9 cellular contexts compared by ENCODE assay signal in genomic region chr15:43939070-43939469, GRCh38.
DNase-seq lines count a peak whose midpoint lies in the region; ATAC-seq, FAIRE-seq and TF ChIP-seq lines count a peak whose summit lies in the region.
"Had no signal": no experiment of that assay in that cellular context is flagged by ENCODE, and none has a peak within 500 bp of the region (broad histone marks: within the 10 kb centered on the region; RNA-seq: fewer than 3 reads in every experiment).

No MANE protein-coding gene starts in this region.

- no peaks in the 10 kb centered on the region for H3K27me3 ChIP-seq in HCT116 (ENCODE audit: insufficient read depth, low read length)

- intact Hi-C loops in HCT116 (cut with micrococcal nuclease) = loop anchor here (1.0 kb wide), 1 partner anchor 127 kb away; no protein-coding TSS in a partner anchor
- intact Hi-C loops in left colon (cut with DNase I, micrococcal nuclease) = no loop called here

- peak; percentile 78 for ATAC-seq in HCT116
- ATAC-seq in left colon = peak; percentile 34
- ATAC-seq in HG03460 (IDR thresholded peaks at IDR 0.05; ENCODE audit: unreplicated experiment) = no peak

- H2AFZ ChIP-seq in HCT116 (ENCODE audit: low read depth, low read length, poor library complexity, severe bottlenecking) = no peak overlapping the region

- no peaks in the 10 kb centered on the region for H3K36me3 ChIP-seq in HCT116 (ENCODE audit: control insufficient read depth in 1 of 2, insufficient read depth in 2 of 2, low read length in 2 of 2)
- H3K36me3 ChIP-seq: thoracic aorta had no signal

- DNase-seq in D721Med (ENCODE audit: insufficient read length, low spot score) = peak; percentile 30
- DNase-seq in HCT116 (ENCODE audit: low read depth, low spot score) = peak; percentile 12
- peak in 1 of 2 donors; percentile 18 for DNase-seq in left colon
- DNase-seq in NCI-H2107 treated with DMSO at 0.1 percent for 48 hours (lab: John Stamatoyannopoulos, UW; ENCODE audit: unreplicated experiment) = no peak
- DNase-seq in NCI-H446 treated with DMSO at 0.1 percent for 48 hours (lab: John Stamatoyannopoulos, UW) = no peak
- DNase-seq in globus pallidus (ENCODE audit: low spot score) = no peak

- H3K9ac ChIP-seq in HCT116 (ENCODE audit: low read length) = no peak overlapping the region

- peaks cover 43% of the 10 kb centered on the region for H3K79me2 ChIP-seq in HCT116 (ENCODE audit: insufficient read depth, low read length)

- FAIRE-seq in D721Med (lab: Jason Lieb, UNC) = no peak

- POLR2A ChIA-PET in HCT116 (lab: Charles Lee) = interaction anchor here (0.6 kb wide), 1 partner anchor 263 kb away, joined by 3 read pairs; no protein-coding TSS in a partner anchor

- no peak overlapping the region for H3K27ac ChIP-seq in HCT116 (ENCODE audit: low read depth, low read length)
- H3K27ac ChIP-seq in VCaP = no peak overlapping the region
- H3K27ac ChIP-seq: thoracic aorta had no signal

- no TSS peak for BruUV-seq in HCT116 (replicated peaks; lab: Mats Ljungman, UMichigan)

- CTCF ChIA-PET in HCT116 (lab: Charles Lee) = interaction anchor here (0.7 to 2.2 kb wide), 7 partner anchors 10 to 282 kb away, joined by 3 to 15 read pairs (median 3); no protein-coding TSS in a partner anchor

- TF ChIP-seq POLR2A in HCT116 (IDR thresholded peaks at IDR 0.05; ENCODE audit: borderline replicate concordance, extremely low read depth, insufficient read depth, insufficient read length) = no peak

- no peaks in the 10 kb centered on the region for H3K9me3 ChIP-seq in HCT116 (ENCODE audit: control insufficient read depth in 1 of 2, insufficient read depth in 1 of 2, low read depth in 1 of 2, low read length in 2 of 2)
- H3K9me3 ChIP-seq: thoracic aorta had no signal

- peaks cover 7% of the 10 kb centered on the region for H4K20me1 ChIP-seq in HCT116 (ENCODE audit: insufficient read depth)

- peak; percentile 64 for TF ChIP-seq RAD21 in HCT116 (IDR thresholded peaks at IDR 0.05; ENCODE audit: low read depth)

- RAD21 ChIA-PET in HCT116 (lab: Charles Lee; ENCODE audit: low non-redundant PET in 1 of 2, low total read pairs in 2 of 2, uncharacterized antibody in 2 of 2, unreplicated experiment in 2 of 2) = interaction anchor here in 1 of 2 experiments (1.0 kb wide), 1 partner anchor 127 kb away, joined by 3 read pairs; no protein-coding TSS in a partner anchor

- peak; percentile 15 for TF ChIP-seq CTCF in D721Med (IDR thresholded peaks at IDR 0.05; ENCODE audit: insufficient read depth, missing control alignments)
- TF ChIP-seq CTCF in HCT116 (IDR thresholded peaks at IDR 0.05 in 2 of 3, conservative IDR thresholded peaks at IDR 0.05 in 1 of 3; ENCODE audit: borderline replicate concordance in 1 of 3, insufficient read depth in 1 of 3, low read depth in 2 of 3, low read length in 2 of 3) = peak; percentile 54 to 71 (median 64); a peak in 5 of 6 replicates
- peak; percentile 73 for TF ChIP-seq CTCF in VCaP (conservative IDR thresholded peaks at IDR 0.05)

- no peak overlapping the region for H3K4me3 ChIP-seq in HCT116 (replicated peaks in 1 of 2; ENCODE audit: low read depth in 1 of 2, low read length in 2 of 2)
- H3K4me3 ChIP-seq: thoracic aorta had no signal

- H3K9me2 ChIP-seq in HCT116 (ENCODE audit: insufficient read depth) = no peaks in the 10 kb centered on the region

- peaks cover 0 to 4% of the 10 kb centered on the region in 2 experiments; a peak in 1 of 4 replicates for H3K4me1 ChIP-seq in HCT116 (ENCODE audit: control insufficient read depth in 1 of 2, insufficient read depth in 2 of 2, low read length in 2 of 2)

- H3K4me2 ChIP-seq in HCT116 (ENCODE audit: low read length) = no peak overlapping the region

TF ChIP-seq in HCT116, 20 proteins besides CTCF, POLR2A, EP300 and RAD21:
- TF ChIP-seq SIN3A (IDR thresholded peaks at IDR 0.05; ENCODE audit: low read depth) (no peak), POLR2AphosphoS5 (IDR thresholded peaks at IDR 0.05; ENCODE audit: low read depth, low read length) (no peak), EZH2phosphoT487 (IDR thresholded peaks at IDR 0.05; ENCODE audit: borderline replicate concordance) (no peak)

Comparison
In these comparisons a context has a peak if more than half of its experiments do, and no peak if none do; other contexts are left out.
1. DNase-seq: peak in D721Med (single experiment) and HCT116 (single experiment); none in NCI-H2107 treated with DMSO at 0.1 percent for 48 hours (single experiment), NCI-H446 treated with DMSO at 0.1 percent for 48 hours (single experiment) and globus pallidus (single experiment).
2. CTCF ChIP-seq: peak in every context shown above with its lines; median percentile 73 in VCaP; 64 in HCT116; 15 in D721Med.